In the genomic region with DNA sequence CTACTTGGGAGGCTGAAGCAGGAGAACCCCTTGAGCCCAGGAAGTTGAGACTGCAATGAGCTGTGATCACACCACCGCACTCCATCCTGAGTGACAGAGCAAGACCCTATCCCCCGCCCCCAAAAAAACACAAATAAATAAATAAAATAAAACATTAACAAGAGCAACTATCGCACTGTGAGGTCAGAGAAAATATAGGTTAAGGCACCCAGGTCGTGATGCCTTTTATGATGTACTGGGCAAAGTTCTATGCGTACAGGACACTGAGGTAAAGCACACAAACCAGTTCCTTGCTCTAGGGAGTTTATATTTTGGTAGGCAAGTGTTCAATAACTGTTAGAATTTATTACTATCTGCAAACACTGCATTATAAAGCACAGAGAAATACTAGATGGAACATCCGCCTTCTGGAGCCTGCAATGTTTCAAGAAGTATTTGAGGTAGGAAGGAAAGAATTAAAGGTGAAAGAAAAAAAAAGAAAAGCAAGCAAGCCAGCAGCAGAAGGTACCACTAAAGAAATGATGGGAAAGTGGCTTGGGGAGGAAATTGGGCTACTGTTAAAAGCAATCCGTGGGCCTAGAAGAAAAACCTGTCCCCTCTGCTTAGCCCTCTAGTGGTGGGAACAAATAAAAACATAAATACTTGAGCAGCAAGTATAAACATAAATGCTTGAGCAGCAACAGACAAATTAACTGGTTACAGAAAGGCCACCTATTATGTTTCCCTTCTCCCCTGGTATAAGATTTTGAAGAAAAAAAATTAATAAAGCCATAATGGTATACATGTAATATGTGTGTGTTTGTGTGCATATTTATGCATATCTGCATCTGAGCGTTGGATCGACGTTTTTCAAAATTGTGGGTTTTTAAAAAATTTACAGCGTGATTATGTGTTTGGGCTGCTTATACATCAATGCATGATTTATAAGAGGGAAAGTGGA, we compare ENCODE assay signal across 8 cellular contexts.
DNase-seq lines count a peak whose midpoint lies in the region; ATAC-seq and TF ChIP-seq lines count a peak whose summit lies in the region.

No MANE protein-coding gene starts in this region.

- no peak overlapping the region for H2BK5ac ChIP-seq in neuronal stem cell (ENCODE audit: low read length)

- no peak overlapping the region for H2AK5ac ChIP-seq in neuronal stem cell (ENCODE audit: low read depth, low read length)

- H2BK15ac ChIP-seq in neuronal stem cell (ENCODE audit: low read length), result no peak overlapping the region

- DNase-seq in NCI-H1105 treated with DMSO at 0.1 percent for 48 hours (lab: John Stamatoyannopoulos, UW) (peak; percentile 47), NCI-H1105 (lab: John Stamatoyannopoulos, UW) (no peak), NAMALWA (ENCODE audit: low spot score) (peak; percentile 56), body of pancreas (no peak), mesothelial cell of epicardium (ENCODE audit: low spot score in 2 of 2, unreplicated experiment in 2 of 2) (no peak), neuronal stem cell (ENCODE audit: low spot score) (no peak), islet precursor cell (no peak)
- DNase-seq in stimulated activated CD8-positive, alpha-beta memory T cell treated with anti-CD3 and anti-CD28 coated beads, Interleukin-4, amount 100 ng/mL, for 48 hours, result no peak

- no peak overlapping the region for H2BK120ac ChIP-seq in neuronal stem cell (ENCODE audit: low read depth, low read length)

- WGBS in body of pancreas, 2 donors, result 74 to 76% methylated on average over 11 of the region's 11 CpGs
- WGBS in neuronal stem cell (ENCODE audit: extremely low coverage in 2 of 2, insufficient read length in 2 of 2, insufficient replicate concordance in 1 of 2), 2 donors, result no CpG with 5 or more reads among the region's 11 CpGs

- TF ChIP-seq CTCF in body of pancreas (IDR thresholded peaks at IDR 0.05), result peak in 6 of 7 experiments; percentile 39 to 51 (median 44)
- peak; percentile 83 for TF ChIP-seq CTCF in mesothelial cell of epicardium (IDR thresholded peaks at IDR 0.05; ENCODE audit: unreplicated experiment)

- no peak for TF ChIP-seq POLR2A in body of pancreas (IDR thresholded peaks at IDR 0.05)

- H3K27ac ChIP-seq in body of pancreas (no peak overlapping the region), neuronal stem cell (replicated peaks; ENCODE audit: low read length) (no peak overlapping the region)

- no peak overlapping the region for H3K27ac Mint-ChIP-seq in mesothelial cell of epicardium

- H3K36me3 ChIP-seq in body of pancreas (replicated peaks in 1 of 2; ENCODE audit: insufficient read depth in 1 of 2, low read depth in 2 of 2), result no peaks in the 10 kb centered on the region
- H3K36me3 ChIP-seq in neuronal stem cell (replicated peaks in 1 of 2; ENCODE audit: control insufficient read depth in 2 of 2, insufficient read depth in 2 of 2, low read length in 2 of 2), result no peaks in the 10 kb centered on the region

- H3K9me3 Mint-ChIP-seq in mesothelial cell of epicardium, result no peaks in the 10 kb centered on the region

- H3K4me2 ChIP-seq in neuronal stem cell (ENCODE audit: insufficient read depth, low read length, poor library complexity, severe bottlenecking), result no peak overlapping the region

- H3K23ac ChIP-seq in neuronal stem cell (ENCODE audit: low read depth, low read length, poor library complexity), result no peak overlapping the region

- no peaks in the 10 kb centered on the region for H3K36me3 Mint-ChIP-seq in mesothelial cell of epicardium

- no peak overlapping the region for H2AFZ ChIP-seq in neuronal stem cell (ENCODE audit: low read length)

- H3K27me3 Mint-ChIP-seq in mesothelial cell of epicardium (ENCODE audit: low read depth), result peaks cover 2% of the 10 kb centered on the region

- no peak overlapping the region for H4K91ac ChIP-seq in neuronal stem cell (ENCODE audit: low read depth, low read length, poor library complexity)

- H3K27me3 ChIP-seq in body of pancreas (no peaks in the 10 kb centered on the region), neuronal stem cell (ENCODE audit: control insufficient read depth in 3 of 3, insufficient read depth in 3 of 3, low read depth in 1 of 3, low read length in 3 of 3) (no peaks in the 10 kb centered on the region)

- H3K4me3 Mint-ChIP-seq in mesothelial cell of epicardium, result no peak overlapping the region

- intact Hi-C loops in body of pancreas (cut with DNase I), result no loop called here

- H4K8ac ChIP-seq in neuronal stem cell (ENCODE audit: low read depth, low read length), result no peak overlapping the region

- H3K14ac ChIP-seq in neuronal stem cell (ENCODE audit: low read length), result no peak overlapping the region

- H2BK12ac ChIP-seq in neuronal stem cell (ENCODE audit: low read length), result no peak overlapping the region

- H3K9ac ChIP-seq in neuronal stem cell (ENCODE audit: low read depth, low read length, poor library complexity), result no peak overlapping the region

- no peak overlapping the region for H3K18ac ChIP-seq in neuronal stem cell (ENCODE audit: low read length)

- no peak overlapping the region for H3K4ac ChIP-seq in neuronal stem cell (ENCODE audit: low read length)

- H3K4me3 ChIP-seq in body of pancreas (no peak overlapping the region), neuronal stem cell (ENCODE audit: low read length in 2 of 2) (no peak overlapping the region)

- H3K9me3 ChIP-seq in body of pancreas, result no peaks in the 10 kb centered on the region
- no peaks in the 10 kb centered on the region for H3K9me3 ChIP-seq in neuronal stem cell (replicated peaks in 1 of 2; ENCODE audit: control insufficient read depth in 2 of 2, insufficient read depth in 1 of 2, low read depth in 1 of 2, low read length in 2 of 2)

- H3K79me1 ChIP-seq in neuronal stem cell (ENCODE audit: low read depth, low read length), result no peaks in the 10 kb centered on the region

- ATAC-seq in body of pancreas, result no peak

- H3K4me1 ChIP-seq in body of pancreas (no peaks in the 10 kb centered on the region), neuronal stem cell (ENCODE audit: control insufficient read depth in 2 of 2, insufficient read depth in 1 of 2, low read depth in 1 of 2, low read length in 2 of 2) (peaks cover 0 to 8% of the 10 kb centered on the region in 2 donors)

- H3K4me1 Mint-ChIP-seq in mesothelial cell of epicardium, result peaks cover 13% of the 10 kb centered on the region

Comparison
In these comparisons a context has a peak if more than half of its experiments do, and no peak if none do; other contexts are left out.
1. DNase-seq: peak in NCI-H1105 treated with DMSO at 0.1 percent for 48 hours (single experiment) and NAMALWA (single experiment); none in NCI-H1105 (single experiment), body of pancreas (0 of 4), mesothelial cell of epicardium (0 of 2), stimulated activated CD8-positive, alpha-beta memory T cell treated with anti-CD3 and anti-CD28 coated beads, Interleukin-4, amount 100 ng/mL, for 48 hours (single experiment), neuronal stem cell (single experiment) and islet precursor cell (single experiment).